20 cellular contexts compared by ENCODE assay signal in the genomic region with DNA sequence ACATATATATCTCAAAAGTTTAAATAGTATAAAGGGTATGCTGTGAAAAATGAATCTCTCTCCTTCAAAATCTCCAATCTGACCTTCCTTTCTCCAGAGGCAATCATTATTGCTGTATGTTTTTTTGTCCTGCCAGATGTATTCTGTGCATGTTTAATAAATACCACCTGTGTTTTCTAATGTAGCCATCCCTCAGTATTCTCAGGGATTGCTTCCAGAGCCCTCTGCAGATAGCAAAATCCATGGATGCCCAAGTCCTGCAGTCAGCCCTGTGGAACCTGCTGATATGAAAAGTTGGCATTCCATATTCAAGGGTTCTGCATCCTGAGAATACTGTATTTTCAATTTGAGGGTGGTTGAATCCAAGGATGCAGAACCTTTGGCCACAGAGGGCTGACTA.
"Had no signal": no experiment of that assay in that cellular context is flagged by ENCODE, and none has a peak within 500 bp of the region (broad histone marks: within the 10 kb centered on the region; RNA-seq: fewer than 3 reads in every experiment).

No MANE protein-coding gene starts in this region.

- H3K27me3 ChIP-seq: esophagus squamous epithelium, neutrophil, spleen, tibial artery, upper lobe of left lung, uterus had no signal

- ATAC-seq: sciatic nerve; stimulated activated memory B cell treated with anti-CD40 and anti-IgM and Interleukin-4, amounts not matched to agents 10 μg/mL and 1 μg/mL and 100 μg/mL, for 72 hours had no signal

- H3K9me3 Mint-ChIP-seq: dendritic cell treated with granulocyte-macrophage colony-stimulating factor and Interleukin-4, amounts not matched to agents 40 ng/mL and 50 ng/mL, for 4 days; naive B cell; stimulated activated memory B cell treated with anti-CD40 and anti-IgM and Interleukin-4, amounts not matched to agents 10 μg/mL and 1 μg/mL and 100 μg/mL, for 72 hours; stimulated activated naive CD8-positive, alpha-beta T cell treated with anti-CD3 and anti-CD28 coated beads, Interleukin-15, Interleukin-2, amounts not matched to agents 100 ng/mL and 50 ng/mL, for 24 hours had no signal

- H3K27me3 Mint-ChIP-seq: dendritic cell treated with granulocyte-macrophage colony-stimulating factor and Interleukin-4, amounts not matched to agents 40 ng/mL and 50 ng/mL, for 4 days; naive B cell; stimulated activated memory B cell treated with anti-CD40 and anti-IgM and Interleukin-4, amounts not matched to agents 10 μg/mL and 1 μg/mL and 100 μg/mL, for 72 hours; stimulated activated naive CD8-positive, alpha-beta T cell treated with anti-CD3 and anti-CD28 coated beads, Interleukin-15, Interleukin-2, amounts not matched to agents 100 ng/mL and 50 ng/mL, for 24 hours had no signal

- H3K36me3 ChIP-seq: tibial artery, uterus had no signal

- H3K4me1 ChIP-seq: tibial artery, uterus had no signal

- H3K9me3 ChIP-seq: esophagus squamous epithelium, neutrophil, spleen, tibial artery, upper lobe of left lung, uterus had no signal

- DNase-seq: esophagus squamous epithelium; foreskin melanocyte; head of caudate nucleus; hippocampal formation; kidney glomerular epithelial cell; mesendoderm; naive B cell; posterior cingulate gyrus; spleen; stimulated activated CD4-positive, alpha-beta T cell treated with anti-CD3 and anti-CD28 coated beads, Interleukin-15, amount 100 ng/mL, for 24 hours; stimulated activated CD4-positive, alpha-beta T cell treated with anti-CD3 and anti-CD28 coated beads, Interleukin-1b, Interleukin-23, amount 100 ng/mL, for 48 hours; stimulated activated CD4-positive, alpha-beta T cell treated with anti-CD3 and anti-CD28 coated beads, Interleukin-4, amount 100 ng/mL, for 24 hours; tibial artery; upper lobe of left lung; uterus had no signal

- H3K27ac ChIP-seq: esophagus squamous epithelium, neutrophil, spleen, tibial artery, upper lobe of left lung, uterus had no signal

- H3K27ac Mint-ChIP-seq: dendritic cell treated with granulocyte-macrophage colony-stimulating factor and Interleukin-4, amounts not matched to agents 40 ng/mL and 50 ng/mL, for 4 days; stimulated activated memory B cell treated with anti-CD40 and anti-IgM and Interleukin-4, amounts not matched to agents 10 μg/mL and 1 μg/mL and 100 μg/mL, for 72 hours had no signal

- H3K4me3 Mint-ChIP-seq: dendritic cell treated with granulocyte-macrophage colony-stimulating factor and Interleukin-4, amounts not matched to agents 40 ng/mL and 50 ng/mL, for 4 days; naive B cell; stimulated activated memory B cell treated with anti-CD40 and anti-IgM and Interleukin-4, amounts not matched to agents 10 μg/mL and 1 μg/mL and 100 μg/mL, for 72 hours; stimulated activated naive CD8-positive, alpha-beta T cell treated with anti-CD3 and anti-CD28 coated beads, Interleukin-15, Interleukin-2, amounts not matched to agents 100 ng/mL and 50 ng/mL, for 24 hours had no signal

- H3K4me3 ChIP-seq: esophagus squamous epithelium, spleen, tibial artery, upper lobe of left lung, uterus had no signal
